21 cellular contexts compared by ENCODE assay signal in the genomic region with DNA sequence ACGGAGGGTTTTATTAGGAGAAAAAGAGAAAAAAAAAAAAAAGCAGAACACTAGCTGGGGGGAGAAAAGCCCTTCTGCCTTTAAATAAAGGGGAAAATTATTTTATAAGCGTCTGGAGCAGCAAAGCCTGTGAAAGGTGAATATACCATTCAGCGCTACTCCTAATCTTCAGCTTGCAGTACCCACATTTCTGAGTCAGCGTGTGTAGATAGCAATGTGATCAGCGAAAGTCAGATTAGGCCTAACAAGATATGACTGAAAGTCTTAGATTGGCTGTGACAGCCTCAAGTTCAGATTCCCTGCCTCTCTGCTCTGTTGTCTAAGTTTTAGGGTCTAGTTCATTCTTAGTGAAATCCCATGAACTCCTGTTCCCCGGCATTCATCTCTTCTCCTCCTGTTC.
DNase-seq lines count a peak whose midpoint lies in the region; ATAC-seq, FAIRE-seq and TF ChIP-seq lines count a peak whose summit lies in the region.
"Had no signal": no experiment of that assay in that cellular context is flagged by ENCODE, and none has a peak within 500 bp of the region (broad histone marks: within the 10 kb centered on the region; RNA-seq: fewer than 3 reads in every experiment).

No MANE protein-coding gene starts in this region.

- WGBS in small intestine, 3 donors: 53 to 68% (median 64%) methylated on average over 6 of the region's 6 CpGs

- peaks cover 12% of the 10 kb centered on the region for H3K4me1 Mint-ChIP-seq in nephron
- H3K4me1 Mint-ChIP-seq: B cell had no signal

- DNase-seq in NCI-H82 (lab: John Stamatoyannopoulos, UW) (peak; percentile 33), NCI-H82 treated with DMSO at 0.1 percent for 48 hours (lab: John Stamatoyannopoulos, UW; ENCODE audit: unreplicated experiment) (no peak), urothelium cell line (ENCODE audit: low spot score) (no peak), small intestine (no peak)
- DNase-seq: AML-193; Caco-2; Calu3; CD4-positive, alpha-beta T cell; CD8-positive, alpha-beta T cell; DMS79 treated with DMSO at 0.1 percent for 48 hours; GF-D8 had no signal

- no peaks in the 10 kb centered on the region for H3K27me3 ChIP-seq in small intestine (ENCODE audit: control insufficient read depth in 2 of 2, insufficient read depth in 2 of 2, low read length in 2 of 2)
- H3K27me3 ChIP-seq: BLaER1 treated with 17β-estradiol and CSF1 and Interleukin-3, amounts not matched to agents 10 nM and 100 nM had no signal

- no peaks in the 10 kb centered on the region for H3K36me3 Mint-ChIP-seq in nephron (ENCODE audit: low read depth)
- H3K36me3 Mint-ChIP-seq: CD8-positive, alpha-beta T cell had no signal

- no peak overlapping the region for H3K27ac ChIP-seq in small intestine (ENCODE audit: low read depth in 1 of 2, low read length in 1 of 2)
- H3K27ac ChIP-seq: 22Rv1; A549; BLaER1 treated with 17β-estradiol and CSF1 and Interleukin-3, amounts not matched to agents 10 nM and 100 nM; C4-2B had no signal

- no peak for ATAC-seq in GM21423 (IDR thresholded peaks at IDR 0.05; ENCODE audit: unreplicated experiment)
- ATAC-seq: A549; CD8-positive, alpha-beta T cell had no signal

- peaks cover 7% of the 10 kb centered on the region for H3K9me3 Mint-ChIP-seq in nephron

- no peaks in the 10 kb centered on the region for H3K36me3 ChIP-seq in small intestine (ENCODE audit: control insufficient read depth in 2 of 2, insufficient read depth in 2 of 2, low read length in 2 of 2)
- H3K36me3 ChIP-seq: BLaER1 treated with 17β-estradiol and CSF1 and Interleukin-3, amounts not matched to agents 10 nM and 100 nM had no signal

- no peaks in the 10 kb centered on the region for H3K27me3 Mint-ChIP-seq in nephron (ENCODE audit: low read depth)
- H3K27me3 Mint-ChIP-seq: B cell; CD4-positive, alpha-beta T cell had no signal

- H3K4me3 ChIP-seq in small intestine (ENCODE audit: low read depth in 1 of 2, low read length in 2 of 2): no peak overlapping the region
- H3K4me3 ChIP-seq: A549; BLaER1 treated with 17β-estradiol and CSF1 and Interleukin-3, amounts not matched to agents 10 nM and 100 nM had no signal

- no peaks in the 10 kb centered on the region for H3K4me1 ChIP-seq in small intestine (ENCODE audit: control insufficient read depth in 2 of 2, insufficient read depth in 1 of 2, low read depth in 1 of 2, low read length in 1 of 2)
- H3K4me1 ChIP-seq: A549, Caco-2 had no signal

- FAIRE-seq in urothelium cell line (lab: Jason Lieb, UNC) (peak; percentile 37), small intestine (lab: Jason Lieb, UNC) (no peak)
- FAIRE-seq: A549, D721Med, G401.6, GM12891 had no signal

- H3K9me3 ChIP-seq in small intestine (ENCODE audit: control insufficient read depth, low read depth): no peaks in the 10 kb centered on the region
- H3K9me3 ChIP-seq: A549, Caco-2 had no signal

- H3K4me3 Mint-ChIP-seq in nephron: no peak overlapping the region
- H3K4me3 Mint-ChIP-seq: B cell; CD4-positive, alpha-beta T cell; CD8-positive, alpha-beta T cell had no signal

- TF ChIP-seq CTCF in nephron (IDR thresholded peaks at IDR 0.05; ENCODE audit: unreplicated experiment in 3 of 3): no peak

- H3K27ac Mint-ChIP-seq in nephron: peak overlapping the region in 2 of 3 experiments; percentile 1 to 5
- H3K27ac Mint-ChIP-seq: B cell; CD4-positive, alpha-beta T cell; CD8-positive, alpha-beta T cell had no signal
